Comparison of ENCODE assay signal across 33 cellular contexts in the genomic region with DNA sequence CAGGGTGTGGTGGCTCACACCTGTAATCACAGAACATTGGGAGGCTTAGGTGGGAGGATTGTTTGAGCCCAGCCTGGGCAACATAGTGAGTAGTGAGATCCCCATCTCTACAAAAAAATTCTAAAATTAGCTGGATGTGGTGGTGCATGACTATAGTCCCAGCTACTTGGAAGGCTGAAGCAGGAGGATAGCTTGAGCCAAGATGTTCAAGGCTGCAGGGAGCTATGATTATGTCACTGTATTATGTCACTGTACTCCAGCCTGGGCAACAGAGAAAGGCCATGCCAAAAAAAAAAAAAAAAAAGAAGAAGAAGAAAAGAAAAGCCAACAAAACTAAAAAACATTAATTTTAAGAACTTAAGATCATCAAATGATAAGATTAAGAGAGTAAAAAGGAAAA.
"Had no signal": no experiment of that assay in that cellular context is flagged by ENCODE, and none has a peak within 500 bp of the region (broad histone marks: within the 10 kb centered on the region; RNA-seq: fewer than 3 reads in every experiment).

No MANE protein-coding gene starts in this region.

- H3K27me3 Mint-ChIP-seq: activated B cell treated with CpG ODN at 0.5 μM for 24 hours; activated CD4-positive, alpha-beta memory T cell treated with anti-CD3 and anti-CD28 coated beads, Interleukin-2, amount 10 ng/mL, durations not matched to agents 7 days and 5 days; activated naive CD4-positive, alpha-beta T cell treated with anti-CD3 and anti-CD28 coated beads, Interleukin-2, amount 10 ng/mL, durations not matched to agents 7 days and 5 days; activated naive CD8-positive, alpha-beta T cell; activated T-cell treated with anti-CD3 and anti-CD28 coated beads, Interleukin-2, amount 50 U/mL, for 24 hours had no signal

- H3K27ac Mint-ChIP-seq: activated B cell treated with CpG ODN at 0.5 μM for 24 hours; activated CD4-positive, alpha-beta memory T cell treated with anti-CD3 and anti-CD28 coated beads, Interleukin-2, amount 10 ng/mL, durations not matched to agents 7 days and 5 days; activated CD4-positive, alpha-beta T cell treated with anti-CD3 and anti-CD28 coated beads, Interleukin-2, amount 10 ng/mL, durations not matched to agents 7 days and 5 days; activated CD8-positive, alpha-beta memory T cell treated with anti-CD3 and anti-CD28 coated beads, Interleukin-2, amount 10 ng/mL, durations not matched to agents 7 days and 5 days; activated CD8-positive, alpha-beta T cell treated with anti-CD3 and anti-CD28 coated beads, Interleukin-2, amount 10 ng/mL, durations not matched to agents 7 days and 5 days; activated naive CD4-positive, alpha-beta T cell treated with anti-CD3 and anti-CD28 coated beads, Interleukin-2, amount 10 ng/mL, durations not matched to agents 7 days and 5 days; activated naive CD4-positive, alpha-beta T cell treated with anti-CD3 and anti-CD28 coated beads, Interleukin-2, amount 50 U/mL, for 24 hours; activated naive CD8-positive, alpha-beta T cell; activated naive CD8-positive, alpha-beta T cell treated with anti-CD3 and anti-CD28 coated beads, Interleukin-2, amount 10 ng/mL, durations not matched to agents 7 days and 5 days; activated naive CD8-positive, alpha-beta T cell treated with anti-CD3 and anti-CD28 coated beads, Interleukin-2, amount 50 U/mL, for 24 hours; activated T-cell treated with anti-CD3 and anti-CD28 coated beads, Interleukin-2, amount 50 U/mL, for 24 hours; activated T-helper 2 cell treated with anti-CD3 and anti-CD28 coated beads, Interferon-gamma antibody, Interleukin-2, Interleukin-4, amounts not matched to agents 10 μg/mL and 5 μg/mL and 100 μg/mL, durations not matched to agents 14 hours and 24 hours and 36 hours; T-helper 1 cell treated with Interleukin-12 subunit alpha and Interleukin-12 subunit beta and Interleukin-4 antibody, amounts not matched to agents 30 μg/mL and 1 μg/mL, for 36 hours; T-helper 2 cell treated with Interferon-gamma antibody and Interleukin-4, amounts not matched to agents 5 μg/mL and 100 μg/mL, for 36 hours had no signal

- H3K27me3 ChIP-seq: body of pancreas, brain microvascular endothelial cell, breast epithelium had no signal

- H3K9me3 ChIP-seq: body of pancreas, breast epithelium had no signal

- H3K4me3 Mint-ChIP-seq: activated B cell treated with CpG ODN at 0.5 μM for 24 hours; activated CD4-positive, alpha-beta memory T cell treated with anti-CD3 and anti-CD28 coated beads, Interleukin-2, amount 10 ng/mL, durations not matched to agents 7 days and 5 days; activated CD4-positive, alpha-beta T cell treated with anti-CD3 and anti-CD28 coated beads, Interleukin-2, amount 10 ng/mL, durations not matched to agents 7 days and 5 days; activated CD8-positive, alpha-beta memory T cell treated with anti-CD3 and anti-CD28 coated beads, Interleukin-2, amount 10 ng/mL, durations not matched to agents 7 days and 5 days; activated CD8-positive, alpha-beta T cell treated with anti-CD3 and anti-CD28 coated beads, Interleukin-2, amount 10 ng/mL, durations not matched to agents 7 days and 5 days; activated naive CD4-positive, alpha-beta T cell treated with anti-CD3 and anti-CD28 coated beads, Interleukin-2, amount 10 ng/mL, durations not matched to agents 7 days and 5 days; activated naive CD4-positive, alpha-beta T cell treated with anti-CD3 and anti-CD28 coated beads, Interleukin-2, amount 50 U/mL, for 24 hours; activated naive CD8-positive, alpha-beta T cell; activated naive CD8-positive, alpha-beta T cell treated with anti-CD3 and anti-CD28 coated beads, Interleukin-2, amount 10 ng/mL, durations not matched to agents 7 days and 5 days; activated naive CD8-positive, alpha-beta T cell treated with anti-CD3 and anti-CD28 coated beads, Interleukin-2, amount 50 U/mL, for 24 hours; activated T-cell treated with anti-CD3 and anti-CD28 coated beads, Interleukin-2, amount 50 U/mL, for 24 hours; T-helper 1 cell treated with Interleukin-12 subunit alpha and Interleukin-12 subunit beta and Interleukin-4 antibody, amounts not matched to agents 30 μg/mL and 1 μg/mL, for 36 hours; T-helper 2 cell treated with Interferon-gamma antibody and Interleukin-4, amounts not matched to agents 5 μg/mL and 100 μg/mL, for 36 hours had no signal

- DNase-seq: activated B cell treated with CpG ODN at 0.5 μM for 24 hours; activated CD4-positive, alpha-beta memory T cell treated with anti-CD3 and anti-CD28 coated beads, Interleukin-2, amount 10 ng/mL, durations not matched to agents 7 days and 5 days; activated CD4-positive, alpha-beta T cell treated with anti-CD3 and anti-CD28 coated beads for 48 hours; activated CD4-positive, alpha-beta T cell treated with anti-CD3 and anti-CD28 coated beads, Interleukin-2, amount 10 ng/mL, durations not matched to agents 7 days and 5 days; activated CD4-positive, alpha-beta T cell treated with anti-CD3 and anti-CD28 coated beads, Interleukin-2, amount 50 U/mL, for 48 hours; activated CD4-positive, CD25-positive, alpha-beta regulatory T cell treated with anti-CD3 and anti-CD28 coated beads, Interleukin-2, amount 50 U/mL, for 72 hours; activated CD8-positive, alpha-beta memory T cell treated with anti-CD3 and anti-CD28 coated beads for 24 hours; activated CD8-positive, alpha-beta memory T cell treated with anti-CD3 and anti-CD28 coated beads, Interleukin-2, amount 10 ng/mL, durations not matched to agents 7 days and 5 days; activated CD8-positive, alpha-beta memory T cell treated with anti-CD3 and anti-CD28 coated beads, Interleukin-2, amount 50 U/mL, for 48 hours; activated CD8-positive, alpha-beta T cell treated with anti-CD3 and anti-CD28 coated beads, Interleukin-2, amount 10 ng/mL, durations not matched to agents 7 days and 5 days; activated effector memory CD4-positive, alpha-beta T cell treated with Interleukin-2 at 50 U/mL for 16 hours; activated gamma-delta T cell; activated naive CD4-positive, alpha-beta T cell treated with anti-CD3 and anti-CD28 coated beads, Interleukin-2, amount 10 ng/mL, durations not matched to agents 7 days and 5 days; activated naive CD4-positive, alpha-beta T cell treated with Interleukin-2 at 50 U/mL for 16 hours; activated naive CD8-positive, alpha-beta T cell treated with anti-CD3 and anti-CD28 coated beads, Interleukin-2, amount 10 ng/mL, durations not matched to agents 7 days and 5 days; activated naive CD8-positive, alpha-beta T cell treated with anti-CD3 and anti-CD28 coated beads, Interleukin-2, amount 50 U/mL, for 24 hours; activated T-cell treated with anti-CD3 and anti-CD28 coated beads, Interleukin-2, amount 50 U/mL, for 24 hours; activated T-cell treated with anti-CD3 and anti-CD28 coated beads, Interleukin-2, amount 50 U/mL, for 48 hours; amniotic stem cell; aorta; body of pancreas; brain microvascular endothelial cell; central memory CD4-positive, alpha-beta T cell; T-helper 1 cell; T-helper 2 cell; T-helper 9 cell had no signal

- ATAC-seq: activated CD8-positive, alpha-beta memory T cell treated with anti-CD3 and anti-CD28 coated beads, Interleukin-2, amount 10 ng/mL, durations not matched to agents 7 days and 5 days; activated CD8-positive, alpha-beta T cell treated with anti-CD3 and anti-CD28 coated beads, Interleukin-2, amount 10 ng/mL, durations not matched to agents 7 days and 5 days; activated naive CD8-positive, alpha-beta T cell treated with anti-CD3 and anti-CD28 coated beads, Interleukin-2, amount 50 U/mL, for 24 hours; body of pancreas had no signal

- H3K27ac ChIP-seq: body of pancreas, brain microvascular endothelial cell, breast epithelium, VCaP had no signal

- H3K9me3 Mint-ChIP-seq: activated B cell treated with CpG ODN at 0.5 μM for 24 hours; activated CD4-positive, alpha-beta memory T cell treated with anti-CD3 and anti-CD28 coated beads, Interleukin-2, amount 10 ng/mL, durations not matched to agents 7 days and 5 days; activated CD4-positive, alpha-beta T cell treated with anti-CD3 and anti-CD28 coated beads, Interleukin-2, amount 10 ng/mL, durations not matched to agents 7 days and 5 days; activated naive CD4-positive, alpha-beta T cell treated with anti-CD3 and anti-CD28 coated beads, Interleukin-2, amount 10 ng/mL, durations not matched to agents 7 days and 5 days; activated naive CD4-positive, alpha-beta T cell treated with anti-CD3 and anti-CD28 coated beads, Interleukin-2, amount 50 U/mL, for 24 hours; activated naive CD8-positive, alpha-beta T cell treated with anti-CD3 and anti-CD28 coated beads, Interleukin-2, amount 10 ng/mL, durations not matched to agents 7 days and 5 days; activated naive CD8-positive, alpha-beta T cell treated with anti-CD3 and anti-CD28 coated beads, Interleukin-2, amount 50 U/mL, for 24 hours; activated T-cell treated with anti-CD3 and anti-CD28 coated beads, Interleukin-2, amount 50 U/mL, for 24 hours; T-helper 1 cell treated with Interleukin-12 subunit alpha and Interleukin-12 subunit beta and Interleukin-4 antibody, amounts not matched to agents 30 μg/mL and 1 μg/mL, for 36 hours; T-helper 2 cell treated with Interferon-gamma antibody and Interleukin-4, amounts not matched to agents 5 μg/mL and 100 μg/mL, for 36 hours had no signal

- H3K36me3 ChIP-seq: brain microvascular endothelial cell, breast epithelium had no signal

- H3K4me1 Mint-ChIP-seq: activated B cell treated with CpG ODN at 0.5 μM for 24 hours; activated CD4-positive, alpha-beta memory T cell treated with anti-CD3 and anti-CD28 coated beads, Interleukin-2, amount 10 ng/mL, durations not matched to agents 7 days and 5 days; activated CD4-positive, alpha-beta T cell treated with anti-CD3 and anti-CD28 coated beads, Interleukin-2, amount 10 ng/mL, durations not matched to agents 7 days and 5 days; activated CD8-positive, alpha-beta memory T cell treated with anti-CD3 and anti-CD28 coated beads, Interleukin-2, amount 10 ng/mL, durations not matched to agents 7 days and 5 days; activated naive CD4-positive, alpha-beta T cell treated with anti-CD3 and anti-CD28 coated beads, Interleukin-2, amount 10 ng/mL, durations not matched to agents 7 days and 5 days; activated naive CD4-positive, alpha-beta T cell treated with anti-CD3 and anti-CD28 coated beads, Interleukin-2, amount 50 U/mL, for 24 hours; activated naive CD8-positive, alpha-beta T cell treated with anti-CD3 and anti-CD28 coated beads, Interleukin-2, amount 10 ng/mL, durations not matched to agents 7 days and 5 days; activated naive CD8-positive, alpha-beta T cell treated with anti-CD3 and anti-CD28 coated beads, Interleukin-2, amount 50 U/mL, for 24 hours had no signal

- H3K4me1 ChIP-seq: body of pancreas, breast epithelium had no signal

- H3K4me3 ChIP-seq: body of pancreas, breast epithelium had no signal

- H3K36me3 Mint-ChIP-seq: activated CD8-positive, alpha-beta memory T cell treated with anti-CD3 and anti-CD28 coated beads, Interleukin-2, amount 10 ng/mL, durations not matched to agents 7 days and 5 days; activated naive CD4-positive, alpha-beta T cell treated with anti-CD3 and anti-CD28 coated beads, Interleukin-2, amount 10 ng/mL, durations not matched to agents 7 days and 5 days; activated naive CD4-positive, alpha-beta T cell treated with anti-CD3 and anti-CD28 coated beads, Interleukin-2, amount 50 U/mL, for 24 hours; activated naive CD8-positive, alpha-beta T cell; activated naive CD8-positive, alpha-beta T cell treated with anti-CD3 and anti-CD28 coated beads, Interleukin-2, amount 10 ng/mL, durations not matched to agents 7 days and 5 days had no signal
